Comparison of ENCODE assay signal across 30 cellular contexts in genomic region chr1:36855699-36856098, GRCh38.
"Had no signal": no experiment of that assay in that cellular context is flagged by ENCODE, and none has a peak within 500 bp of the region (broad histone marks: within the 10 kb centered on the region; RNA-seq: fewer than 3 reads in every experiment).

No MANE protein-coding gene starts in this region.

- H3K36me3 ChIP-seq: left lung, lower lobe of right lung, neural progenitor cell, neutrophil, ovary, right atrium auricular region, stomach, thyroid gland, transverse colon, upper lobe of left lung, vagina had no signal

- ATAC-seq: left colon; left lung; lower lobe of right lung; natural killer cell; sciatic nerve; stimulated activated naive CD8-positive, alpha-beta T cell treated with anti-CD3 and anti-CD28 coated beads, Interleukin-15, Interleukin-2, amounts not matched to agents 100 U/mL and 50 U/mL, for 24 hours had no signal

- DNase-seq: immature natural killer cell; kidney; left colon; left lung; lower lobe of right lung; mammary epithelial cell; naive B cell; natural killer cell; occipital lobe; ovary; stimulated activated CD4-positive, alpha-beta T cell treated with anti-CD3 and anti-CD28 coated beads, Interleukin-12 subunit alpha, Interleukin-12 subunit beta, amount 100 ng/mL, for 4 hours; stimulated activated CD4-positive, alpha-beta T cell treated with anti-CD3 and anti-CD28 coated beads, Interleukin-15, amount 100 ng/mL, for 24 hours; stimulated activated CD4-positive, alpha-beta T cell treated with anti-CD3 and anti-CD28 coated beads, Interleukin-2, amount 100 ng/mL, for 24 hours; stimulated activated CD4-positive, alpha-beta T cell treated with anti-CD3 and anti-CD28 coated beads, Interleukin-4, amount 100 ng/mL, for 1 hour; stimulated activated naive B cell treated with anti-CD40 and anti-IgM and Interleukin-4, amounts not matched to agents 10 μg/mL and 1 μg/mL and 100 μg/mL, for 72 hours; stimulated activated naive CD8-positive, alpha-beta T cell treated with anti-CD3 and anti-CD28 coated beads, Interleukin-15, Interleukin-2, amounts not matched to agents 100 U/mL and 50 U/mL, for 24 hours; stomach; testis; thyroid gland; transverse colon; upper lobe of left lung had no signal

- H2AFZ ChIP-seq: neural progenitor cell had no signal

- H3K4me1 Mint-ChIP-seq: immature natural killer cell; mesothelial cell of epicardium; naive B cell; natural killer cell; stimulated activated naive B cell treated with anti-CD40 and anti-IgM and Interleukin-4, amounts not matched to agents 10 μg/mL and 1 μg/mL and 100 μg/mL, for 72 hours had no signal

- H3K27ac Mint-ChIP-seq: immature natural killer cell, mesothelial cell of epicardium, naive B cell, natural killer cell, nephron progenitor cell, neural progenitor cell, progenitor cell of endocrine pancreas had no signal

- H3K27me3 ChIP-seq: neural progenitor cell, ovary, right atrium auricular region, testis, thyroid gland, upper lobe of left lung, vagina had no signal

- H3K9me3 Mint-ChIP-seq: immature natural killer cell; mesothelial cell of epicardium; naive B cell; natural killer cell; nephron progenitor cell; neural progenitor cell; stimulated activated naive B cell treated with anti-CD40 and anti-IgM and Interleukin-4, amounts not matched to agents 10 μg/mL and 1 μg/mL and 100 μg/mL, for 72 hours had no signal

- H3K4me3 ChIP-seq: left lung, lower lobe of right lung, neural progenitor cell, ovary, right atrium auricular region, skin epidermis, stomach, testis, thyroid gland, transverse colon, upper lobe of left lung, vagina had no signal

- H3K4me1 ChIP-seq: left lung, lower lobe of right lung, right atrium auricular region, stomach, testis, thyroid gland, transverse colon, upper lobe of left lung, vagina had no signal

- H3K9ac ChIP-seq: neural progenitor cell had no signal

- H3K4me2 ChIP-seq: neural progenitor cell had no signal

- H3K36me3 Mint-ChIP-seq: immature natural killer cell; mesothelial cell of epicardium; naive B cell; natural killer cell; neural progenitor cell; stimulated activated naive B cell treated with anti-CD40 and anti-IgM and Interleukin-4, amounts not matched to agents 10 μg/mL and 1 μg/mL and 100 μg/mL, for 72 hours had no signal

- H3K27ac ChIP-seq: left lung, lower lobe of right lung, neural progenitor cell, neutrophil, ovary, right atrium auricular region, skin epidermis, stomach, testis, thyroid gland, transverse colon, upper lobe of left lung, vagina had no signal

- H3K4me3 Mint-ChIP-seq: immature natural killer cell; mesothelial cell of epicardium; naive B cell; natural killer cell; nephron progenitor cell; neural progenitor cell; stimulated activated naive B cell treated with anti-CD40 and anti-IgM and Interleukin-4, amounts not matched to agents 10 μg/mL and 1 μg/mL and 100 μg/mL, for 72 hours had no signal

- H3K9me3 ChIP-seq: left lung, lower lobe of right lung, neutrophil, ovary, right atrium auricular region, stomach, testis, thyroid gland, transverse colon, upper lobe of left lung, vagina had no signal
